Comparison of ENCODE assay signal across 1 cellular context in the genomic region with DNA sequence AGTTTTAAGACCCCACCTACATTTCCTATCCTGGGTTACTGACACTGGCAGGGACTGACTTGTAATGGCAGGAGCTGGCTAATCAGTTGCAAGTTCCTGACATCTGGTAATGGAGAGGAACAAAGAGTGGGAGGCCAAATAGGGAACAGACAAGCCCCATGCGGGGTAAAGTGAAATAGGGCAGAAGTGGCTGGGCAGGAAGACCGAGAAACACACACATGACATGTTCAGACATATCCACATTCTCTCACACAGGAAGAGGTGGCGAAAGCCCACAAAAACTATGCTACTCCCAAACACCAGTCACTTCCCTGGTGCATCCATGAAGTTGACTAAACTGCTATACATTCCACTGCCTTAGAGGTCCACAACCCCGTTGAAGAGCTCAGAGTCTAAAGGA.
TF ChIP-seq lines count a peak whose summit lies in the region.

No MANE protein-coding gene starts in this region.

TF ChIP-seq in GM23338, 12 proteins besides CTCF, POLR2A, EP300 and RAD21 (continued from another document):
- TF ChIP-seq, protein P1, sequence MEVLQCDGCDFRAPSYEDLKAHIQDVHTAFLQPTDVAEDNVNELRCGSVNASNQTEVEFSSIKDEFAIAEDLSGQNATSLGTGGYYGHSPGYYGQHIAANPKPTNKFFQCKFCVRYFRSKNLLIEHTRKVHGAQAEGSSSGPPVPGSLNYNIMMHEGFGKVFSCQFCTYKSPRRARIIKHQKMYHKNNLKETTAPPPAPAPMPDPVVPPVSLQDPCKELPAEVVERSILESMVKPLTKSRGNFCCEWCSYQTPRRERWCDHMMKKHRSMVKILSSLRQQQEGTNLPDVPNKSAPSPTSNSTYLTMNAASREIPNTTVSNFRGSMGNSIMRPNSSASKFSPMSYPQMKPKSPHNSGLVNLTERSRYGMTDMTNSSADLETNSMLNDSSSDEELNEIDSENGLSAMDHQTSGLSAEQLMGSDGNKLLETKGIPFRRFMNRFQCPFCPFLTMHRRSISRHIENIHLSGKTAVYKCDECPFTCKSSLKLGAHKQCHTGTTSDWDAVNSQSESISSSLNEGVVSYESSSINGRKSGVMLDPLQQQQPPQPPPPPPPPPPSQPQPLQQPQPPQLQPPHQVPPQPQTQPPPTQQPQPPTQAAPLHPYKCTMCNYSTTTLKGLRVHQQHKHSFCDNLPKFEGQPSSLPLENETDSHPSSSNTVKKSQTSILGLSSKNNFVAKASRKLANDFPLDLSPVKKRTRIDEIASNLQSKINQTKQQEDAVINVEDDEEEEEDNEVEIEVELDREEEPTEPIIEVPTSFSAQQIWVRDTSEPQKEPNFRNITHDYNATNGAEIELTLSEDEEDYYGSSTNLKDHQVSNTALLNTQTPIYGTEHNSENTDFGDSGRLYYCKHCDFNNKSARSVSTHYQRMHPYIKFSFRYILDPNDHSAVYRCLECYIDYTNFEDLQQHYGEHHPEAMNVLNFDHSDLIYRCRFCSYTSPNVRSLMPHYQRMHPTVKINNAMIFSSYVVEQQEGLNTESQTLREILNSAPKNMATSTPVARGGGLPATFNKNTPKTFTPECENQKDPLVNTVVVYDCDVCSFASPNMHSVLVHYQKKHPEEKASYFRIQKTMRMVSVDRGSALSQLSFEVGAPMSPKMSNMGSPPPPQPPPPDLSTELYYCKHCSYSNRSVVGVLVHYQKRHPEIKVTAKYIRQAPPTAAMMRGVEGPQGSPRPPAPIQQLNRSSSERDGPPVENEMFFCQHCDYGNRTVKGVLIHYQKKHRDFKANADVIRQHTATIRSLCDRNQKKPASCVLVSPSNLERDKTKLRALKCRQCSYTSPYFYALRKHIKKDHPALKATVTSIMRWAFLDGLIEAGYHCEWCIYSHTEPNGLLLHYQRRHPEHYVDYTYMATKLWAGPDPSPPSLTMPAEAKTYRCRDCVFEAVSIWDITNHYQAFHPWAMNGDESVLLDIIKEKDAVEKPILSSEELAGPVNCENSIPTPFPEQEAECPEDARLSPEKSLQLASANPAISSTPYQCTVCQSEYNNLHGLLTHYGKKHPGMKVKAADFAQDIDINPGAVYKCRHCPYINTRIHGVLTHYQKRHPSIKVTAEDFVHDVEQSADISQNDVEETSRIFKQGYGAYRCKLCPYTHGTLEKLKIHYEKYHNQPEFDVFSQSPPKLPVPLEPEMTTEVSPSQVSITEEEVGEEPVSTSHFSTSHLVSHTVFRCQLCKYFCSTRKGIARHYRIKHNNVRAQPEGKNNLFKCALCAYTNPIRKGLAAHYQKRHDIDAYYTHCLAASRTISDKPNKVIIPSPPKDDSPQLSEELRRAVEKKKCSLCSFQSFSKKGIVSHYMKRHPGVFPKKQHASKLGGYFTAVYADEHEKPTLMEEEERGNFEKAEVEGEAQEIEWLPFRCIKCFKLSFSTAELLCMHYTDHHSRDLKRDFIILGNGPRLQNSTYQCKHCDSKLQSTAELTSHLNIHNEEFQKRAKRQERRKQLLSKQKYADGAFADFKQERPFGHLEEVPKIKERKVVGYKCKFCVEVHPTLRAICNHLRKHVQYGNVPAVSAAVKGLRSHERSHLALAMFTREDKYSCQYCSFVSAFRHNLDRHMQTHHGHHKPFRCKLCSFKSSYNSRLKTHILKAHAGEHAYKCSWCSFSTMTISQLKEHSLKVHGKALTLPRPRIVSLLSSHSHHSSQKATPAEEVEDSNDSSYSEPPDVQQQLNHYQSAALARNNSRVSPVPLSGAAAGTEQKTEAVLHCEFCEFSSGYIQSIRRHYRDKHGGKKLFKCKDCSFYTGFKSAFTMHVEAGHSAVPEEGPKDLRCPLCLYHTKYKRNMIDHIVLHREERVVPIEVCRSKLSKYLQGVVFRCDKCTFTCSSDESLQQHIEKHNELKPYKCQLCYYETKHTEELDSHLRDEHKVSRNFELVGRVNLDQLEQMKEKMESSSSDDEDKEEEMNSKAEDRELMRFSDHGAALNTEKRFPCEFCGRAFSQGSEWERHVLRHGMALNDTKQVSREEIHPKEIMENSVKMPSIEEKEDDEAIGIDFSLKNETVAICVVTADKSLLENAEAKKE (CRISPR knock-in tag; IDR thresholded peaks at IDR 0.05): no peak
- TF ChIP-seq JUNB (IDR thresholded peaks at IDR 0.05; ENCODE audit: unreplicated experiment): no peak
